1 cellular context compared by ENCODE assay signal in the genomic region with DNA sequence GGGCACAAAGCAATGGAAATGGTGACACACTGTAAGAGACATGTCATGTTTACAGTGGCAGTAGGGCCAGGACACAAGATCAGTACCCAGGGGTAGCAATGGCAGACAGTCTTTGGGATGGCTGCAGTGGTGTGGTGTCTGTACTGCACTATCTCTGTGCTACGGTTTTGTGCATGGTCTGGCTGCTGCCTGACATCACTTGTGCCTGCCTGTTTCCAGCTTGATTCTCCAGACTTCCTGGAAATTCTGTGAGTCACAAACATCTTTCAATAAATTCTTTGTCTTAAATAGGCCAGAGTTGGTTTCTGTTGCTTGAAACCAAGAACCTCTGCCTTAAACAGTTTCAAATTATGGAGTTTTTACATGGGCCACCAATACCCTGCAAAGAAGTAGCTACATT.
TF ChIP-seq lines count a peak whose summit lies in the region.

No MANE protein-coding gene starts in this region.

TF ChIP-seq in HCT116, 20 proteins besides CTCF, POLR2A, EP300 and RAD21 (continued from another document):
- TF ChIP-seq, protein P1, sequence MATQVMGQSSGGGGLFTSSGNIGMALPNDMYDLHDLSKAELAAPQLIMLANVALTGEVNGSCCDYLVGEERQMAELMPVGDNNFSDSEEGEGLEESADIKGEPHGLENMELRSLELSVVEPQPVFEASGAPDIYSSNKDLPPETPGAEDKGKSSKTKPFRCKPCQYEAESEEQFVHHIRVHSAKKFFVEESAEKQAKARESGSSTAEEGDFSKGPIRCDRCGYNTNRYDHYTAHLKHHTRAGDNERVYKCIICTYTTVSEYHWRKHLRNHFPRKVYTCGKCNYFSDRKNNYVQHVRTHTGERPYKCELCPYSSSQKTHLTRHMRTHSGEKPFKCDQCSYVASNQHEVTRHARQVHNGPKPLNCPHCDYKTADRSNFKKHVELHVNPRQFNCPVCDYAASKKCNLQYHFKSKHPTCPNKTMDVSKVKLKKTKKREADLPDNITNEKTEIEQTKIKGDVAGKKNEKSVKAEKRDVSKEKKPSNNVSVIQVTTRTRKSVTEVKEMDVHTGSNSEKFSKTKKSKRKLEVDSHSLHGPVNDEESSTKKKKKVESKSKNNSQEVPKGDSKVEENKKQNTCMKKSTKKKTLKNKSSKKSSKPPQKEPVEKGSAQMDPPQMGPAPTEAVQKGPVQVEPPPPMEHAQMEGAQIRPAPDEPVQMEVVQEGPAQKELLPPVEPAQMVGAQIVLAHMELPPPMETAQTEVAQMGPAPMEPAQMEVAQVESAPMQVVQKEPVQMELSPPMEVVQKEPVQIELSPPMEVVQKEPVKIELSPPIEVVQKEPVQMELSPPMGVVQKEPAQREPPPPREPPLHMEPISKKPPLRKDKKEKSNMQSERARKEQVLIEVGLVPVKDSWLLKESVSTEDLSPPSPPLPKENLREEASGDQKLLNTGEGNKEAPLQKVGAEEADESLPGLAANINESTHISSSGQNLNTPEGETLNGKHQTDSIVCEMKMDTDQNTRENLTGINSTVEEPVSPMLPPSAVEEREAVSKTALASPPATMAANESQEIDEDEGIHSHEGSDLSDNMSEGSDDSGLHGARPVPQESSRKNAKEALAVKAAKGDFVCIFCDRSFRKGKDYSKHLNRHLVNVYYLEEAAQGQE (IDR thresholded peaks at IDR 0.05; ENCODE audit: low read depth), result no peak
- TF ChIP-seq EZH2phosphoT487 (IDR thresholded peaks at IDR 0.05; ENCODE audit: borderline replicate concordance) (no peak), ZNF274 (IDR thresholded peaks at IDR 0.05; ENCODE audit: low read depth, low read length) (no peak), YY1 (IDR thresholded peaks at IDR 0.05; ENCODE audit: extremely low read depth, insufficient replicate concordance, low read depth, low read length) (no peak), EZH2 (IDR thresholded peaks at IDR 0.05) (no peak)
